ENCODE assay signal across 2 cellular contexts in the genomic region with DNA sequence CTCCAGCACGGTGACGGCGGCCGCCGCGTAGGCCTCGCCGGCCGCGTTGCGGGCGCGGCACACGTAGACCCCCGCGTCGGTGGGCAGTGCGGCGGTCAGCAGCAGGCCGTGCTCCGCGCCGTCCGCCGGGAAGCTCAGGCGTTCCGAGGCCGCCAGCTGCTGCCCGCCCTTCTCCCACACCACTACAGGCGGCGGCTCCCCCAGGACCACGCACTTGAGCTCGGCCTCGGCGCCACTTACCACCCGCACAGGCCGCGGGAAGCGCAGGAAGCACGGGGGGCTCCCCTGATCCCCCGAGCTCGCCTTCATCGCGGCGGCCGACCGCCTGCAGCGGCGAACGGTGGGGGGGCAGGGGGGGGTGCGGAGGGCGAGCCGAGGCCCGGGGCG.
TF ChIP-seq lines count a peak whose summit lies in the region.

No MANE protein-coding gene starts in this region.

TF ChIP-seq in A549, 52 proteins besides CTCF, POLR2A, EP300 and RAD21:
- TF ChIP-seq PHF8 (IDR thresholded peaks at IDR 0.05; ENCODE audit: borderline replicate concordance, low read depth): 0 out of 2 replicates have a peak, but pooled peaks have one; percentile 17
- no peak for TF ChIP-seq HOXA7 (CRISPR knock-in tag; IDR thresholded peaks at IDR 0.05)

TF ChIP-seq in H1, 55 proteins besides CTCF, POLR2A, EP300 and RAD21:
- TF ChIP-seq HDAC6 (IDR thresholded peaks at IDR 0.05; ENCODE audit: low read depth, low read length): no peak
- TF ChIP-seq BCL11A (IDR thresholded peaks at IDR 0.05; ENCODE audit: low read depth in 2 of 2, low read length in 2 of 2): no peak
- no peak for TF ChIP-seq RFX5 (IDR thresholded peaks at IDR 0.05; ENCODE audit: borderline replicate concordance, low read depth, low read length)
- TF ChIP-seq TAF1 (IDR thresholded peaks at IDR 0.05; ENCODE audit: low read depth, low read length): no peak
- TF ChIP-seq CHD2 (IDR thresholded peaks at IDR 0.05; ENCODE audit: low read length): no peak
- no peak for TF ChIP-seq SAP30 (IDR thresholded peaks at IDR 0.05; ENCODE audit: insufficient read depth, insufficient replicate concordance, low read length)
- TF ChIP-seq JUN (IDR thresholded peaks at IDR 0.05; ENCODE audit: low read depth, low read length): no peak
- TF ChIP-seq TCF12 (IDR thresholded peaks at IDR 0.05; ENCODE audit: low read depth, low read length): no peak
- TF ChIP-seq BRCA1 (IDR thresholded peaks at IDR 0.05; ENCODE audit: low read depth, low read length): no peak
- TF ChIP-seq PHF8 (conservative IDR thresholded peaks at IDR 0.05; ENCODE audit: low read depth, low read length): 0 out of 2 replicates have a peak, but pooled peaks have one; percentile 9
- TF ChIP-seq CBX5 (IDR thresholded peaks at IDR 0.05; ENCODE audit: low read depth, low read length): no peak
- TF ChIP-seq, protein P1, sequence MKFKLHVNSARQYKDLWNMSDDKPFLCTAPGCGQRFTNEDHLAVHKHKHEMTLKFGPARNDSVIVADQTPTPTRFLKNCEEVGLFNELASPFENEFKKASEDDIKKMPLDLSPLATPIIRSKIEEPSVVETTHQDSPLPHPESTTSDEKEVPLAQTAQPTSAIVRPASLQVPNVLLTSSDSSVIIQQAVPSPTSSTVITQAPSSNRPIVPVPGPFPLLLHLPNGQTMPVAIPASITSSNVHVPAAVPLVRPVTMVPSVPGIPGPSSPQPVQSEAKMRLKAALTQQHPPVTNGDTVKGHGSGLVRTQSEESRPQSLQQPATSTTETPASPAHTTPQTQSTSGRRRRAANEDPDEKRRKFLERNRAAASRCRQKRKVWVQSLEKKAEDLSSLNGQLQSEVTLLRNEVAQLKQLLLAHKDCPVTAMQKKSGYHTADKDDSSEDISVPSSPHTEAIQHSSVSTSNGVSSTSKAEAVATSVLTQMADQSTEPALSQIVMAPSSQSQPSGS (IDR thresholded peaks at IDR 0.05; ENCODE audit: low read length): no peak
- TF ChIP-seq TBP (IDR thresholded peaks at IDR 0.05; ENCODE audit: low read depth, low read length): no peak
- 0 out of 2 replicates have a peak, but pooled peaks have one; percentile 31 for TF ChIP-seq POLR2AphosphoS5 (IDR thresholded peaks at IDR 0.05; ENCODE audit: low read depth, low read length)
- no peak for TF ChIP-seq SP4 (IDR thresholded peaks at IDR 0.05; ENCODE audit: low read length)
